ENCODE assay signal across 17 cellular contexts in genomic region chr19:52516191-52516590, GRCh38. TPM values are rescaled to one million over a fixed set of nuclear protein-coding genes. Genes with fewer than 3 reads are reported as not detected.
DNase-seq lines count a peak whose midpoint lies in the region; ATAC-seq and TF ChIP-seq lines count a peak whose summit lies in the region.
"Had no signal": no experiment of that assay in that cellular context is flagged by ENCODE, and none has a peak within 500 bp of the region (broad histone marks: within the 10 kb centered on the region; RNA-seq: fewer than 3 reads in every experiment).

No MANE protein-coding gene starts in this region.

- H3K27ac ChIP-seq in GM23338 (ENCODE audit: low read depth) (no peak overlapping the region), H9 (ENCODE audit: insufficient read length, low read depth, low read length) (no peak overlapping the region), endodermal cell (ENCODE audit: low read depth, low read length) (no peak overlapping the region), mesendoderm (ENCODE audit: low read depth, low read length) (no peak overlapping the region)

- H3K23me2 ChIP-seq in H9 (ENCODE audit: insufficient read length, low read depth, low read length, poor library complexity, severe bottlenecking) = no peaks in the 10 kb centered on the region

- H2AK5ac ChIP-seq in H9 (ENCODE audit: insufficient read length, low read length) (no peak overlapping the region), mesendoderm (ENCODE audit: low read length) (no peak overlapping the region)

- H4K20me1 ChIP-seq in GM23338 (replicated peaks; ENCODE audit: insufficient read depth) (peaks cover 5% of the 10 kb centered on the region; the same call in 1 of the 2 replicates), H9 (ENCODE audit: control insufficient read depth, insufficient read depth, insufficient read length) (no peaks in the 10 kb centered on the region)

- H3K4ac ChIP-seq in H9 (ENCODE audit: low read depth, low read length) (no peak overlapping the region), mesendoderm (ENCODE audit: low read depth, low read length) (no peak overlapping the region)

- 0 out of 2 replicates have a peak, but pooled peaks cover 5% of the 10 kb centered on the region for H3K36me3 ChIP-seq in GM23338 (ENCODE audit: insufficient read depth)
- H3K36me3 ChIP-seq in endodermal cell (ENCODE audit: control insufficient read depth, insufficient read depth, low read length) = no peaks in the 10 kb centered on the region
- no peaks in the 10 kb centered on the region for H3K36me3 ChIP-seq in mesendoderm (ENCODE audit: control insufficient read depth, insufficient read depth, low read length)
- H3K36me3 ChIP-seq: HAP-1 had no signal

- WGBS in H9 (ENCODE audit: extremely low coverage, insufficient read length, low lambda C conversion rate) = no CpG with 5 or more reads among the region's 5 CpGs
- 86 to 93% methylated on average over 5 of the region's 5 CpGs for WGBS in endodermal cell (ENCODE audit: insufficient coverage in 1 of 2, insufficient read length in 1 of 2), 2 experiments
- WGBS in mesendoderm (ENCODE audit: extremely low coverage, insufficient coverage, low lambda C conversion rate) = no CpG with 5 or more reads among the region's 5 CpGs

- H4K5ac ChIP-seq in H9 (ENCODE audit: insufficient read length, low read depth, low read length) (no peak overlapping the region), mesendoderm (ENCODE audit: low read length) (no peak overlapping the region)

- H2BK12ac ChIP-seq in H9 (ENCODE audit: insufficient read length, low read depth, low read length) = no peak overlapping the region

- no peaks in the 10 kb centered on the region for H3K9me2 ChIP-seq in GM23338 (ENCODE audit: insufficient read depth)

- H2BK120ac ChIP-seq in H9 (ENCODE audit: low read depth, low read length, poor library complexity, severe bottlenecking) (no peak overlapping the region), mesendoderm (ENCODE audit: low read depth, low read length) (no peak overlapping the region)

- no peaks in the 10 kb centered on the region for H3K79me1 ChIP-seq in H9 (ENCODE audit: insufficient read depth, low read depth, low read length, poor library complexity, severe bottlenecking)
- H3K79me1 ChIP-seq in mesendoderm (ENCODE audit: low read length) = no peaks in the 10 kb centered on the region

- H3K27me3 Mint-ChIP-seq in GM23338 (ENCODE audit: insufficient read depth, low read depth, poor library complexity) = peaks cover 4% of the 10 kb centered on the region
- peaks cover 11% of the 10 kb centered on the region for H3K27me3 Mint-ChIP-seq in H9 (ENCODE audit: low read depth)
- no peaks in the 10 kb centered on the region for H3K27me3 Mint-ChIP-seq in endodermal cell (ENCODE audit: insufficient read depth)
- peaks cover 0 to 6% of the 10 kb centered on the region in 2 donors for H3K27me3 Mint-ChIP-seq in natural killer cell treated with Interleukin-12 subunit alpha and Interleukin-12 subunit beta and Interleukin-15 and Interleukin-18, amount 100 ng/mL, for 72 hours

- H3K4me2 ChIP-seq in GM23338 (no peak overlapping the region), H9 (ENCODE audit: insufficient read depth, insufficient read length, low read length) (no peak overlapping the region), mesendoderm (ENCODE audit: low read length) (no peak overlapping the region)

- H4K8ac ChIP-seq in H9 (replicated peaks; ENCODE audit: insufficient read length, low read depth, low read length) (no peak overlapping the region), mesendoderm (ENCODE audit: low read depth, low read length) (no peak overlapping the region)

- H3K4me1 Mint-ChIP-seq in GM23338 (peaks cover 39% of the 10 kb centered on the region), H9 (peaks cover 39 to 51% of the 10 kb centered on the region in 2 experiments), endodermal cell (peaks cover 55% of the 10 kb centered on the region)
- H3K4me1 Mint-ChIP-seq in natural killer cell treated with Interleukin-12 subunit alpha and Interleukin-12 subunit beta and Interleukin-15 and Interleukin-18, amount 100 ng/mL, for 72 hours (ENCODE audit: low read depth in 2 of 2) = peaks cover 0 to 6% of the 10 kb centered on the region in 2 donors

- peak; percentile 36 for DNase-seq in GM23338 (ENCODE audit: low spot score)
- no peak for DNase-seq in H9
- peak; percentile 52 for DNase-seq in endodermal cell
- peak; percentile 28 for DNase-seq in mesendoderm
- DNase-seq in natural killer cell treated with Interleukin-12 subunit alpha and Interleukin-12 subunit beta and Interleukin-15 and Interleukin-18, amount 100 ng/mL, for 72 hours (ENCODE audit: low spot score) = no peak
- no peak for DNase-seq in activated naive CD4-positive, alpha-beta T cell treated with Interleukin-2 at 50 U/mL for 16 hours
- DNase-seq in NCI-H69 (lab: John Stamatoyannopoulos, UW) = no peak
- DNase-seq: C1 segment of cervical spinal cord; Calu3; CD4-positive, alpha-beta memory T cell; COR-L47; DMS53; DMS79 treated with DMSO at 0.1 percent for 48 hours; GF-D8; HFFc6 had no signal

- H3K4me1 ChIP-seq in GM23338 (ENCODE audit: insufficient read depth) (peaks cover 32% of the 10 kb centered on the region), H9 (ENCODE audit: insufficient read depth, low read length) (peaks cover 9% of the 10 kb centered on the region; the same call in 1 of the 2 replicates), endodermal cell (ENCODE audit: control insufficient read depth, insufficient read depth, low read length) (no peaks in the 10 kb centered on the region), mesendoderm (ENCODE audit: control insufficient read depth, low read depth, low read length) (peaks cover 3% of the 10 kb centered on the region)
- H3K4me1 ChIP-seq: HAP-1 had no signal

- H3K9me3 Mint-ChIP-seq in GM23338 (no peaks in the 10 kb centered on the region; the same call in 1 of the 3 replicates), H9 (peaks cover 0 to 6% of the 10 kb centered on the region in 2 experiments; a peak in 1 of 5 replicates), endodermal cell (no peaks in the 10 kb centered on the region)
- peaks cover 17% of the 10 kb centered on the region for H3K9me3 Mint-ChIP-seq in natural killer cell treated with Interleukin-12 subunit alpha and Interleukin-12 subunit beta and Interleukin-15 and Interleukin-18, amount 100 ng/mL, for 72 hours

- H3K9me3 ChIP-seq in H9 (ENCODE audit: control insufficient read depth, low read depth, low read length) (no peaks in the 10 kb centered on the region), endodermal cell (ENCODE audit: control insufficient read depth, low read length) (peaks cover 7% of the 10 kb centered on the region)
- H3K9me3 ChIP-seq: HAP-1 had no signal

- no peak overlapping the region for H2BK20ac ChIP-seq in H9 (ENCODE audit: low read depth, low read length, poor library complexity, severe bottlenecking)

- H3K23ac ChIP-seq in H9 (ENCODE audit: insufficient read length, low read depth, low read length) (no peak overlapping the region), mesendoderm (ENCODE audit: low read length) (no peak overlapping the region)

- H3K36me3 Mint-ChIP-seq in GM23338 (ENCODE audit: low read depth) (peaks cover 13% of the 10 kb centered on the region; the same call in 2 of the 3 replicates), H9 (ENCODE audit: insufficient read depth in 1 of 3, low read depth in 3 of 3) (peaks cover 4 to 17% (median 7%) of the 10 kb centered on the region in 3 experiments; a peak in 5 of 7 replicates), endodermal cell (ENCODE audit: low read depth) (peaks cover 50% of the 10 kb centered on the region)
- H3K36me3 Mint-ChIP-seq in natural killer cell treated with Interleukin-12 subunit alpha and Interleukin-12 subunit beta and Interleukin-15 and Interleukin-18, amount 100 ng/mL, for 72 hours = peaks cover 34% of the 10 kb centered on the region

- H3K9ac ChIP-seq in H9 (ENCODE audit: extremely low read depth, insufficient read length, low read length) (no peak overlapping the region), endodermal cell (ENCODE audit: extremely low read depth, low read length, poor library complexity, severe bottlenecking) (no peak overlapping the region), mesendoderm (ENCODE audit: low read length) (no peak overlapping the region)

- no peaks in the 10 kb centered on the region for H3K27me3 ChIP-seq in GM23338 (ENCODE audit: insufficient read depth)
- no peaks in the 10 kb centered on the region for H3K27me3 ChIP-seq in H9 (ENCODE audit: insufficient read depth, low read length)
- no peaks in the 10 kb centered on the region for H3K27me3 ChIP-seq in endodermal cell (ENCODE audit: control insufficient read depth, insufficient read depth, low read length, poor library complexity, severe bottlenecking)
- H3K27me3 ChIP-seq in mesendoderm (ENCODE audit: insufficient read depth, low read length, poor library complexity) = no peaks in the 10 kb centered on the region

- H3K4me3 ChIP-seq in GM23338 (no peak overlapping the region), endodermal cell (ENCODE audit: low read length) (no peak overlapping the region), mesendoderm (ENCODE audit: low read length) (no peak overlapping the region)
- H3K4me3 ChIP-seq: HAP-1 had no signal

- no peak overlapping the region for H4K91ac ChIP-seq in H9 (ENCODE audit: insufficient read length, low read depth, low read length)

- ATAC-seq in GM23338 (peak; percentile 56), GM18502 (IDR thresholded peaks at IDR 0.05; ENCODE audit: poor library complexity, unreplicated experiment) (no peak)
- ATAC-seq in natural killer cell treated with Interleukin-12 subunit alpha and Interleukin-12 subunit beta and Interleukin-15 and Interleukin-18, amount 100 ng/mL, for 72 hours = no peak

- H2BK15ac ChIP-seq in H9 (ENCODE audit: low read depth, low read length) (no peak overlapping the region), mesendoderm (replicated peaks; ENCODE audit: low read depth) (no peak overlapping the region)

- no peak overlapping the region for H2AFZ ChIP-seq in GM23338
- no peak overlapping the region for H2AFZ ChIP-seq in H9 (ENCODE audit: low read length)

- no peak overlapping the region for H3K14ac ChIP-seq in H9 (ENCODE audit: insufficient read depth, low read length)

- H3K4me3 Mint-ChIP-seq in GM23338 (no peak overlapping the region), H9 (no peak overlapping the region), endodermal cell (no peak overlapping the region)
- no peak overlapping the region for H3K4me3 Mint-ChIP-seq in natural killer cell treated with Interleukin-12 subunit alpha and Interleukin-12 subunit beta and Interleukin-15 and Interleukin-18, amount 100 ng/mL, for 72 hours

- H3K18ac ChIP-seq in H9 (ENCODE audit: insufficient read length, low read depth, low read length) = no peak overlapping the region
- no peak overlapping the region for H3K18ac ChIP-seq in mesendoderm (ENCODE audit: low read length)

- peak; percentile 14 to 18; a peak in 1 of 4 replicates for TF ChIP-seq CTCF in GM23338 (conservative IDR thresholded peaks at IDR 0.05; ENCODE audit: low read depth in 2 of 2)
- peak; percentile 42; the same call in 2 of the 3 replicates for TF ChIP-seq CTCF in H9 (conservative IDR thresholded peaks at IDR 0.05)
- peak; percentile 66 for TF ChIP-seq CTCF in endodermal cell (conservative IDR thresholded peaks at IDR 0.05)

- H3T11ph ChIP-seq in H9 (ENCODE audit: low read length) = no peak overlapping the region

- H3K79me2 ChIP-seq in GM23338 (replicated peaks; ENCODE audit: insufficient read depth) (no peaks in the 10 kb centered on the region), H9 (ENCODE audit: insufficient read depth, low read length) (no peaks in the 10 kb centered on the region), mesendoderm (ENCODE audit: control insufficient read depth, insufficient read depth, low read length) (no peaks in the 10 kb centered on the region)

- H3K27ac Mint-ChIP-seq in GM23338 (no peak overlapping the region), H9 (no peak overlapping the region), endodermal cell (peak overlapping the region; percentile 6)
- H3K27ac Mint-ChIP-seq in natural killer cell treated with Interleukin-12 subunit alpha and Interleukin-12 subunit beta and Interleukin-15 and Interleukin-18, amount 100 ng/mL, for 72 hours = no peak overlapping the region
- H3K27ac Mint-ChIP-seq: CD4-positive, alpha-beta memory T cell; HFFc6 had no signal

- 0 out of 2 replicates have a peak, but pooled peaks cover 3% of the 10 kb centered on the region for H3F3A ChIP-seq in GM23338 (replicated peaks; ENCODE audit: low read depth)

- H3K56ac ChIP-seq in H9 (ENCODE audit: insufficient read length, low read depth, low read length) = no peak overlapping the region
- no peak overlapping the region for H3K56ac ChIP-seq in mesendoderm (ENCODE audit: low read length)

- H2BK5ac ChIP-seq in H9 (ENCODE audit: insufficient read length, low read length) = no peak overlapping the region
- no peak overlapping the region for H2BK5ac ChIP-seq in mesendoderm (ENCODE audit: low read length)

RNA-seq across cellular contexts. Expression of gene ZNF808, which starts 11.3 kb away (rescaled TPM):
- total RNA-seq in GM23338 (2014; rRNA removed; shearing (Covaris generic)) = 27.1 and 32.1 TPM in 2 replicates
- polyA plus RNA-seq in GM23338 (2016; fragmentation: Nextera tagmentation; extraction: Ambion mirVana) = 7.0 and 10.5 TPM in 2 replicates
- total RNA-seq in H9 (2021) (33.7 and 35.7 TPM in 2 replicates), endodermal cell (10 to 100 TPM; 52.4 to 61.6 TPM)
- 6.0 TPM for polyA plus RNA-seq in endodermal cell (2013, experiment 1 of 2)
- polyA plus RNA-seq in endodermal cell (2013, experiment 2 of 2) = 6.5 TPM
- 9.5 TPM for polyA plus RNA-seq in mesendoderm (2013, experiment 1 of 2)
- polyA plus RNA-seq in mesendoderm (2013, experiment 2 of 2) = 8.9 TPM
- 10 to 100 TPM; 34.6 to 42.5 TPM for total RNA-seq in natural killer cell treated with Interleukin-12 subunit alpha and Interleukin-12 subunit beta and Interleukin-15 and Interleukin-18, amount 100 ng/mL, for 72 hours
- total RNA-seq: Calu3 had no signal

RNA-seq across cellular contexts. Expression of gene ZNF701, which starts 53.9 kb away (rescaled TPM):
- 24.7 TPM in 2 replicates for total RNA-seq in GM23338 (2014; rRNA removed; shearing (Covaris generic))
- 6.7 and 8.5 TPM in 2 replicates for polyA plus RNA-seq in GM23338 (2016; fragmentation: Nextera tagmentation; extraction: Ambion mirVana)
- total RNA-seq in H9 (2021) = 23.7 and 24.4 TPM in 2 replicates
- 10 to 100 TPM; 42.0 to 45.3 TPM for total RNA-seq in endodermal cell
- polyA plus RNA-seq in endodermal cell (2013, experiment 1 of 2) = 9.3 TPM
- 10.8 TPM for polyA plus RNA-seq in endodermal cell (2013, experiment 2 of 2)
- 11.5 TPM for polyA plus RNA-seq in mesendoderm (2013, experiment 1 of 2)
- 11.2 TPM for polyA plus RNA-seq in mesendoderm (2013, experiment 2 of 2)
- total RNA-seq in natural killer cell treated with Interleukin-12 subunit alpha and Interleukin-12 subunit beta and Interleukin-15 and Interleukin-18, amount 100 ng/mL, for 72 hours = 10 to 100 TPM; 30.7 to 33.4 TPM
- total RNA-seq: Calu3 had no signal

Comparison
In these comparisons a context has a peak if more than half of its experiments do, and no peak if none do; other contexts are left out.
1. DNase-seq: peak in GM23338 (single experiment), endodermal cell (single experiment) and mesendoderm (single experiment); none in H9 (single experiment), natural killer cell treated with Interleukin-12 subunit alpha and Interleukin-12 subunit beta and Interleukin-15 and Interleukin-18, amount 100 ng/mL, for 72 hours (single experiment), activated naive CD4-positive, alpha-beta T cell treated with Interleukin-2 at 50 U/mL for 16 hours (single experiment) and NCI-H69 (single experiment).
2. CTCF ChIP-seq: peak in every context shown above with its lines; median percentile 66 in endodermal cell; 42 in H9; 16 in GM23338.